Comparison of ENCODE assay signal across 15 cellular contexts in the genomic region with DNA sequence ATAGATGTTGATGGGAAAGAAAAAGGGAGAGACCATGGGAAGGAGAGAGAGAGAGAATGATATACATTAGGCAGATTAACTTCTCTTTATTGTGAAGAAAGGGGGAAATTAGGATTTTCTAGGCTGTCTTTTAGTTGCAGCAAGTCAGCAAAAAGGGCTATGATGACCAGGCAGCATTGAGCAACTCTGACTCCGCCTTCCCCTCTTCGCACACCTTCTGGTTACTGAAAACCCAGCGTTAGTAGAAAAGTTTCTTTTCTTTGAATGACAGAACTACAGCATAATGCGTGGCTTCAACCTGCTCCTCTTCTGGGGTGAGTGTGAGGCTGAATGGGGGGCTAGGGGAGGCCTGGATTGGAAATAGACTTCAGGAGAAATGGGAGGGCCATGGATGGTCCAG. TPM values are rescaled to one million over a fixed set of nuclear protein-coding genes. Genes with fewer than 3 reads are reported as not detected.
DNase-seq lines count a peak whose midpoint lies in the region; ATAC-seq lines count a peak whose summit lies in the region.
"Had no signal": no experiment of that assay in that cellular context is flagged by ENCODE, and none has a peak within 500 bp of the region (broad histone marks: within the 10 kb centered on the region; RNA-seq: fewer than 3 reads in every experiment).

ADGRE1 (plus strand) TSS at position 254 of the 400 bp plus-strand sequence; CDS start at position 284, 30 bp downstream.

- intact Hi-C loops in activated CD4-positive, alpha-beta T cell treated with anti-CD3 and anti-CD28 coated beads for 36 hours (cut with DNase I, micrococcal nuclease) = no loop called here

- no peaks in the 10 kb centered on the region for H3K27me3 Mint-ChIP-seq in activated CD4-positive, alpha-beta T cell treated with anti-CD3 and anti-CD28 coated beads for 36 hours
- no peaks in the 10 kb centered on the region for H3K27me3 Mint-ChIP-seq in activated T-helper 17 cell treated with anti-CD3 and anti-CD28 coated beads, Interleukin-2, amount 50 U/mL, for 72 hours
- H3K27me3 Mint-ChIP-seq in natural killer cell treated with Interleukin-12 subunit alpha and Interleukin-12 subunit beta and Interleukin-15 and Interleukin-18, amount 100 ng/mL, for 72 hours = no peaks in the 10 kb centered on the region

- POLR2A ChIA-PET in activated CD4-positive, alpha-beta T cell treated with anti-CD3 and anti-CD28 coated beads for 36 hours (lab: Charles Lee) = no interaction called here

- peak; percentile 70 for DNase-seq in activated CD4-positive, alpha-beta T cell treated with anti-CD3 and anti-CD28 coated beads for 36 hours
- DNase-seq in activated CD4-positive, alpha-beta T cell treated with anti-CD3 and anti-CD28 coated beads for 1 hour = no peak
- no peak for DNase-seq in MG63
- no peak for DNase-seq in natural killer cell treated with Interleukin-12 subunit alpha and Interleukin-12 subunit beta and Interleukin-15 and Interleukin-18, amount 100 ng/mL, for 72 hours (ENCODE audit: low spot score)
- DNase-seq in activated CD4-positive, CD25-positive, alpha-beta regulatory T cell treated with anti-CD3 and anti-CD28 coated beads, Interleukin-2, amount 50 U/mL, for 72 hours = no peak
- DNase-seq: 8988T, naive B cell, NCI-H1417, NCI-H510A, sigmoid colon had no signal

- peaks cover 27% of the 10 kb centered on the region for H3K36me3 Mint-ChIP-seq in activated CD4-positive, alpha-beta T cell treated with anti-CD3 and anti-CD28 coated beads for 36 hours (ENCODE audit: low read depth)
- no peaks in the 10 kb centered on the region for H3K36me3 Mint-ChIP-seq in activated T-helper 17 cell treated with anti-CD3 and anti-CD28 coated beads, Interleukin-2, amount 50 U/mL, for 72 hours (ENCODE audit: low read depth)
- no peaks in the 10 kb centered on the region for H3K36me3 Mint-ChIP-seq in natural killer cell treated with Interleukin-12 subunit alpha and Interleukin-12 subunit beta and Interleukin-15 and Interleukin-18, amount 100 ng/mL, for 72 hours

- CTCF ChIA-PET in activated CD4-positive, alpha-beta T cell treated with anti-CD3 and anti-CD28 coated beads for 36 hours (lab: Charles Lee) = interaction anchor here (0.6 kb wide), 1 partner anchor 510 kb away, joined by 3 read pairs; no protein-coding TSS in a partner anchor

- H3K36me3 ChIP-seq in MG63 = peaks cover 3% of the 10 kb centered on the region; the same call in 1 of the 2 replicates
- H3K36me3 ChIP-seq: cardiac muscle cell, gastrocnemius medialis, sigmoid colon had no signal

- H3K4me1 Mint-ChIP-seq in activated CD4-positive, alpha-beta T cell treated with anti-CD3 and anti-CD28 coated beads for 36 hours = peaks cover 55% of the 10 kb centered on the region
- peaks cover 30% of the 10 kb centered on the region for H3K4me1 Mint-ChIP-seq in activated T-helper 17 cell treated with anti-CD3 and anti-CD28 coated beads, Interleukin-2, amount 50 U/mL, for 72 hours
- peaks cover 34 to 38% of the 10 kb centered on the region in 2 donors for H3K4me1 Mint-ChIP-seq in natural killer cell treated with Interleukin-12 subunit alpha and Interleukin-12 subunit beta and Interleukin-15 and Interleukin-18, amount 100 ng/mL, for 72 hours (ENCODE audit: low read depth in 2 of 2)

- H3K9me3 Mint-ChIP-seq in activated CD4-positive, alpha-beta T cell treated with anti-CD3 and anti-CD28 coated beads for 36 hours (ENCODE audit: low read depth) = peaks cover 23% of the 10 kb centered on the region
- H3K9me3 Mint-ChIP-seq in activated T-helper 17 cell treated with anti-CD3 and anti-CD28 coated beads, Interleukin-2, amount 50 U/mL, for 72 hours = peaks cover 6% of the 10 kb centered on the region
- peaks cover 6% of the 10 kb centered on the region for H3K9me3 Mint-ChIP-seq in natural killer cell treated with Interleukin-12 subunit alpha and Interleukin-12 subunit beta and Interleukin-15 and Interleukin-18, amount 100 ng/mL, for 72 hours

- peak; percentile 69 for ATAC-seq in activated CD4-positive, alpha-beta T cell treated with anti-CD3 and anti-CD28 coated beads for 36 hours
- peak; percentile 58 for ATAC-seq in activated T-helper 17 cell treated with anti-CD3 and anti-CD28 coated beads, Interleukin-2, amount 50 U/mL, for 72 hours (replicated peaks)
- peak; percentile 38 to 61 for ATAC-seq in natural killer cell treated with Interleukin-12 subunit alpha and Interleukin-12 subunit beta and Interleukin-15 and Interleukin-18, amount 100 ng/mL, for 72 hours
- ATAC-seq in HG02610 (IDR thresholded peaks at IDR 0.05; ENCODE audit: unreplicated experiment) (no peak), HG02588 (IDR thresholded peaks at IDR 0.05; ENCODE audit: unreplicated experiment) (no peak)
- ATAC-seq: gastrocnemius medialis had no signal

- H3K9me3 ChIP-seq in MG63 = peaks cover 6% of the 10 kb centered on the region; the same call in 1 of the 2 replicates
- H3K9me3 ChIP-seq: gastrocnemius medialis, sigmoid colon had no signal

- H3K27ac Mint-ChIP-seq in activated CD4-positive, alpha-beta T cell treated with anti-CD3 and anti-CD28 coated beads for 36 hours = peak within 1 kb of the TSS; percentile 56
- H3K27ac Mint-ChIP-seq in activated T-helper 17 cell treated with anti-CD3 and anti-CD28 coated beads, Interleukin-2, amount 50 U/mL, for 72 hours = peak within 1 kb of the TSS; percentile 61
- peak within 1 kb of the TSS in 1 of 2 donors; percentile 16 for H3K27ac Mint-ChIP-seq in natural killer cell treated with Interleukin-12 subunit alpha and Interleukin-12 subunit beta and Interleukin-15 and Interleukin-18, amount 100 ng/mL, for 72 hours

- no peak within 1 kb of the TSS for H3K4me3 ChIP-seq in MG63
- H3K4me3 ChIP-seq: cardiac muscle cell, gastrocnemius medialis, sigmoid colon had no signal

- H3K4me3 Mint-ChIP-seq in activated CD4-positive, alpha-beta T cell treated with anti-CD3 and anti-CD28 coated beads for 36 hours = no peak within 1 kb of the TSS
- H3K4me3 Mint-ChIP-seq in activated T-helper 17 cell treated with anti-CD3 and anti-CD28 coated beads, Interleukin-2, amount 50 U/mL, for 72 hours = peak within 1 kb of the TSS; percentile 35
- no peak within 1 kb of the TSS for H3K4me3 Mint-ChIP-seq in natural killer cell treated with Interleukin-12 subunit alpha and Interleukin-12 subunit beta and Interleukin-15 and Interleukin-18, amount 100 ng/mL, for 72 hours

- H3K27me3 ChIP-seq in MG63 = no peaks in the 10 kb centered on the region; the same call in none of the 2 replicates
- H3K27me3 ChIP-seq: cardiac muscle cell, gastrocnemius medialis had no signal

RNA-seq across cellular contexts. Expression of gene ADGRE1, which starts in this region (rescaled TPM):
- 1 to 10 TPM; 6.0 to 6.5 TPM for total RNA-seq in activated CD4-positive, alpha-beta T cell treated with anti-CD3 and anti-CD28 coated beads for 36 hours
- 17.3 and 17.8 TPM in 2 replicates for total RNA-seq in MG63 (2014; rRNA removed; shearing (Covaris generic); ENCODE audit: low replicate concordance)
- 10 to 100 TPM in 1 of 2 donors, 1 to 10 TPM in 1; 6.9 to 10.6 TPM for total RNA-seq in activated T-helper 17 cell treated with anti-CD3 and anti-CD28 coated beads, Interleukin-2, amount 50 U/mL, for 72 hours
- total RNA-seq in natural killer cell treated with Interleukin-12 subunit alpha and Interleukin-12 subunit beta and Interleukin-15 and Interleukin-18, amount 100 ng/mL, for 72 hours = 1 to 10 TPM in 1 of 2 donors, under 1 TPM in 1; 1.00 to 2.0 TPM
- total RNA-seq: cardiac muscle cell had no signal

Comparison
In these comparisons a context has a peak if more than half of its experiments do, and no peak if none do; other contexts are left out.
1. ATAC-seq: peak in activated CD4-positive, alpha-beta T cell treated with anti-CD3 and anti-CD28 coated beads for 36 hours (single experiment), activated T-helper 17 cell treated with anti-CD3 and anti-CD28 coated beads, Interleukin-2, amount 50 U/mL, for 72 hours (single experiment) and natural killer cell treated with Interleukin-12 subunit alpha and Interleukin-12 subunit beta and Interleukin-15 and Interleukin-18, amount 100 ng/mL, for 72 hours (2 of 2); none in HG02610 (single experiment) and HG02588 (single experiment).